In genomic region chr1:3180915-3181314, GRCh38 we compare ENCODE assay signal across 17 cellular contexts.
DNase-seq lines count a peak whose midpoint lies in the region; ATAC-seq, FAIRE-seq and TF ChIP-seq lines count a peak whose summit lies in the region.
"Had no signal": no experiment of that assay in that cellular context is flagged by ENCODE, and none has a peak within 500 bp of the region (broad histone marks: within the 10 kb centered on the region; RNA-seq: fewer than 3 reads in every experiment).

No MANE protein-coding gene starts in this region.

- no peak for TF ChIP-seq POLR2A in GM12878 (IDR thresholded peaks at IDR 0.05; ENCODE audit: low read depth, low read length)
- no peak for TF ChIP-seq POLR2A in H1 (IDR thresholded peaks at IDR 0.05; ENCODE audit: control extremely low read depth in 1 of 2, low read depth in 2 of 2, low read length in 2 of 2)
- no peak for TF ChIP-seq POLR2A in esophagus squamous epithelium (IDR thresholded peaks at IDR 0.05)

- no peaks in the 10 kb centered on the region for H3K79me2 ChIP-seq in GM12878 (ENCODE audit: control insufficient read depth, insufficient read depth, low read length)
- H3K79me2 ChIP-seq in H1 (ENCODE audit: control insufficient read depth in 1 of 2, insufficient read depth in 2 of 2, low read length in 2 of 2), result no peaks in the 10 kb centered on the region
- H3K79me2 ChIP-seq in trophoblast cell (ENCODE audit: control insufficient read depth, insufficient read depth, low read length, poor library complexity), result no peaks in the 10 kb centered on the region

- WGBS in GM12878 (ENCODE audit: insufficient coverage, insufficient replicate concordance, low lambda C conversion rate, missing lambda C conversion rate), result 89% methylated on average over 36 of the region's 36 CpGs
- 94% methylated on average over 36 of the region's 36 CpGs; no CpG with 5 or more reads in 1 of the 2 experiments for WGBS in H1 (ENCODE audit: extremely low coverage in 1 of 2, insufficient coverage in 1 of 2, insufficient read length in 1 of 2, insufficient replicate concordance in 2 of 2, low coverage in 1 of 2, low lambda C conversion rate in 2 of 2, missing lambda C conversion rate in 1 of 2), 2 experiments
- no CpG with 5 or more reads among the region's 36 CpGs for WGBS in trophoblast cell (ENCODE audit: extremely low coverage, insufficient coverage, insufficient read length)
- 87 to 89% methylated on average over 36 of the region's 36 CpGs for WGBS in esophagus squamous epithelium, 2 donors

- H3K56ac ChIP-seq in H1 (replicated peaks; ENCODE audit: insufficient read length, low read depth, low read length), result no peak overlapping the region

- H3K9me3 ChIP-seq in GM12878 (replicated peaks; ENCODE audit: control insufficient read depth, insufficient read depth, low read length), result peaks cover 4% of the 10 kb centered on the region; the same call in 1 of the 3 replicates
- H3K9me3 ChIP-seq in H1 (ENCODE audit: insufficient read depth in 2 of 2, low read depth in 1 of 2, low read length in 1 of 2), result peaks cover 11 to 12% of the 10 kb centered on the region in 2 experiments; a peak in 3 of 4 replicates
- peaks cover 19% of the 10 kb centered on the region for H3K9me3 ChIP-seq in trophoblast cell (ENCODE audit: insufficient read depth, low read depth, low read length)
- no peaks in the 10 kb centered on the region for H3K9me3 ChIP-seq in esophagus squamous epithelium

- POLR2A ChIA-PET in GM12878 (lab: Charles Lee), result no interaction called here
- POLR2A ChIA-PET in H1 (lab: Charles Lee; ENCODE audit: partially characterized antibody), result no interaction called here

- H3K4me2 ChIP-seq in GM12878 (ENCODE audit: control insufficient read depth, insufficient read depth), result no peak overlapping the region
- no peak overlapping the region for H3K4me2 ChIP-seq in H1 (ENCODE audit: insufficient read depth in 1 of 2, low read depth in 2 of 2, low read length in 2 of 2)
- no peak overlapping the region for H3K4me2 ChIP-seq in trophoblast cell (ENCODE audit: low read length)

- RAD21 ChIA-PET in GM12878 (lab: Charles Lee; ENCODE audit: unreplicated experiment), result no interaction called here

- no peak overlapping the region for H4K8ac ChIP-seq in H1 (ENCODE audit: extremely low read depth, insufficient read depth, low read length)
- no peak overlapping the region for H4K8ac ChIP-seq in trophoblast cell (ENCODE audit: low read depth, low read length)

- TF ChIP-seq CTCF in GM12878 (IDR thresholded peaks at IDR 0.05 in 2 of 3, conservative IDR thresholded peaks at IDR 0.05 in 1 of 3; ENCODE audit: control insufficient read depth in 2 of 3, extremely low read depth in 1 of 3, insufficient read depth in 1 of 3, low read depth in 3 of 3, low read length in 3 of 3), result no peak
- TF ChIP-seq CTCF in H1 (IDR thresholded peaks at IDR 0.05; ENCODE audit: control extremely low read depth in 1 of 3, insufficient read depth in 1 of 3, low read depth in 1 of 3, low read length in 3 of 3), result no peak
- no peak for TF ChIP-seq CTCF in esophagus squamous epithelium (IDR thresholded peaks at IDR 0.05)

- in situ Hi-C loops in GM12878 (cut with MboI), result no loop called here

- H3K4me1 ChIP-seq in GM12878 (ENCODE audit: control insufficient read depth, insufficient read depth, low read length) (no peaks in the 10 kb centered on the region), H1 (replicated peaks in 1 of 4; ENCODE audit: control insufficient read depth in 3 of 4, insufficient read depth in 4 of 4, low read length in 3 of 4) (no peaks in the 10 kb centered on the region; a peak in 1 of 7 replicates), trophoblast cell (ENCODE audit: control insufficient read depth in 1 of 2, insufficient read depth in 2 of 2, low read length in 2 of 2) (no peaks in the 10 kb centered on the region), esophagus squamous epithelium (peaks cover 0 to 5% (median 2%) of the 10 kb centered on the region in 3 donors)

- peaks cover 11% of the 10 kb centered on the region; the same call in 1 of the 2 replicates for H3K23me2 ChIP-seq in H1 (ENCODE audit: low read depth, low read length)

- H3K27me3 ChIP-seq in GM12878 (replicated peaks in 1 of 2; ENCODE audit: control insufficient read depth in 2 of 2, insufficient read depth in 2 of 2, low read length in 1 of 2) (no peaks in the 10 kb centered on the region), H1 (replicated peaks in 1 of 4; ENCODE audit: control insufficient read depth in 3 of 4, extremely low read depth in 1 of 4, insufficient read depth in 3 of 4, low read length in 3 of 4) (0 out of 7 replicates have a peak, but pooled peaks cover 0 to 2% (median 0%) of the 10 kb centered on the region in 4 experiments), trophoblast cell (ENCODE audit: insufficient read depth, low read length) (no peaks in the 10 kb centered on the region), esophagus squamous epithelium (peaks cover 0 to 35% (median 0%) of the 10 kb centered on the region in 4 donors)

- H4K91ac ChIP-seq in H1 (replicated peaks; ENCODE audit: insufficient read length, low read length) (no peak overlapping the region), trophoblast cell (ENCODE audit: low read depth, low read length) (no peak overlapping the region)

- H2BK20ac ChIP-seq in H1 (ENCODE audit: low read length), result no peak overlapping the region

- H4K5ac ChIP-seq in H1 (ENCODE audit: insufficient read length, low read depth, low read length), result no peak overlapping the region

- H4K20me1 ChIP-seq in GM12878 (ENCODE audit: control insufficient read depth, insufficient read depth), result no peaks in the 10 kb centered on the region
- peaks cover 0 to 4% of the 10 kb centered on the region in 2 experiments for H4K20me1 ChIP-seq in H1 (replicated peaks in 1 of 2; ENCODE audit: control insufficient read depth in 1 of 2, insufficient read depth in 2 of 2, low read length in 2 of 2)

- no peak overlapping the region for H2BK15ac ChIP-seq in H1 (ENCODE audit: low read length)

- FAIRE-seq in GM12878 (lab: Jason Lieb, UNC) (peak; percentile 75), H1 (lab: Jason Lieb, UNC) (no peak)
- FAIRE-seq: GM19239 had no signal

- no peak overlapping the region for H3K14ac ChIP-seq in H1 (ENCODE audit: insufficient read length)
- H3K14ac ChIP-seq in trophoblast cell (ENCODE audit: low read length), result no peak overlapping the region

- H3K23ac ChIP-seq in H1 (ENCODE audit: insufficient read length), result no peak overlapping the region
- H3K23ac ChIP-seq in trophoblast cell (ENCODE audit: low read length), result no peak overlapping the region

- ATAC-seq in GM12878 (no peak), sciatic nerve (no peak)

- H2BK120ac ChIP-seq in H1 (replicated peaks; ENCODE audit: low read depth, low read length) (no peak overlapping the region), trophoblast cell (ENCODE audit: insufficient read depth, low read length, poor library complexity) (no peak overlapping the region)

- SMC1A ChIA-PET in GM12878 (lab: Charles Lee; ENCODE audit: uncharacterized antibody, unreplicated experiment), result no interaction called here

- H3K79me1 ChIP-seq in H1 (ENCODE audit: low read depth, low read length) (no peaks in the 10 kb centered on the region), trophoblast cell (ENCODE audit: low read length) (no peaks in the 10 kb centered on the region)

- H2AK5ac ChIP-seq in H1 (ENCODE audit: low read depth, low read length) (peak overlapping the region; percentile 77; the same call in 1 of the 2 replicates), trophoblast cell (ENCODE audit: low read length) (no peak overlapping the region)

- TF ChIP-seq RAD21 in GM12878 (IDR thresholded peaks at IDR 0.05; ENCODE audit: insufficient read depth, low read depth, low read length) (no peak), H1 (IDR thresholded peaks at IDR 0.05 in 1 of 2, conservative IDR thresholded peaks at IDR 0.05 in 1 of 2; ENCODE audit: low read depth in 2 of 2, low read length in 2 of 2) (no peak)

- no peak overlapping the region for H2BK12ac ChIP-seq in H1 (ENCODE audit: low read depth, low read length)
- H2BK12ac ChIP-seq in trophoblast cell (ENCODE audit: low read length), result no peak overlapping the region

- CTCF ChIA-PET in GM12878 (lab: Yijun Ruan, JAX) (no interaction called here), H1 (lab: Charles Lee; ENCODE audit: partially characterized antibody) (no interaction called here)

- H3K4ac ChIP-seq in H1 (replicated peaks; ENCODE audit: insufficient read length, low read depth, low read length), result no peak overlapping the region
- H3K4ac ChIP-seq in trophoblast cell (ENCODE audit: low read depth, low read length), result no peak overlapping the region

- no peak for DNase-seq in GM12878 (ENCODE audit: low read depth, low spot score)
- DNase-seq in H1 (ENCODE audit: low read depth in 1 of 2, low spot score in 2 of 2), result no peak
- DNase-seq in trophoblast cell, result no peak
- no peak for DNase-seq in esophagus squamous epithelium (lab: John Stamatoyannopoulos, UW)
- no peak for DNase-seq in central memory CD4-positive, alpha-beta T cell
- DNase-seq in sciatic nerve (ENCODE audit: low spot score), result no peak
- DNase-seq: C1 segment of cervical spinal cord; Calu3; CD4-positive, alpha-beta memory T cell; COR-L47; DMS53; DMS79 treated with DMSO at 0.1 percent for 48 hours; GF-D8; GOT3; H7; HCEC 1CT had no signal

- no peak overlapping the region for H3K18ac ChIP-seq in H1 (ENCODE audit: extremely low read depth, low read length)
- H3K18ac ChIP-seq in trophoblast cell (ENCODE audit: low read length), result no peak overlapping the region

- no peak overlapping the region for H4K12ac ChIP-seq in trophoblast cell (ENCODE audit: low read depth, low read length)

- H3K36me3 ChIP-seq in GM12878 (ENCODE audit: control insufficient read depth in 2 of 2, insufficient read depth in 2 of 2, low read length in 1 of 2) (no peaks in the 10 kb centered on the region), H1 (ENCODE audit: control insufficient read depth in 2 of 4, insufficient read depth in 4 of 4, low read length in 3 of 4) (no peaks in the 10 kb centered on the region; a peak in 1 of 8 replicates), trophoblast cell (ENCODE audit: control insufficient read depth in 1 of 2, insufficient read depth in 2 of 2, low read length in 2 of 2) (no peaks in the 10 kb centered on the region), esophagus squamous epithelium (no peaks in the 10 kb centered on the region)

- no peak overlapping the region for H3K4me3 ChIP-seq in GM12878
- no peak overlapping the region for H3K4me3 ChIP-seq in H1 (ENCODE audit: extremely low read depth in 1 of 4, insufficient read depth in 2 of 4, low read depth in 3 of 4, low read length in 4 of 4)
- H3K4me3 ChIP-seq in trophoblast cell (ENCODE audit: low read depth, low read length), result peak overlapping the region; percentile 0
- H3K4me3 ChIP-seq in esophagus squamous epithelium, result no peak overlapping the region

- no peak overlapping the region for H2AFZ ChIP-seq in GM12878 (ENCODE audit: control insufficient read depth, low read depth, low read length)
- no peak overlapping the region for H2AFZ ChIP-seq in H1 (ENCODE audit: low read length)
- H2AFZ ChIP-seq in trophoblast cell (ENCODE audit: insufficient read depth, low read length, poor library complexity), result no peak overlapping the region

- BruUV-seq in GM12878 (replicated peaks; lab: Mats Ljungman, UMichigan), result no TSS peak

- TF ChIP-seq EP300 in GM12878 (IDR thresholded peaks at IDR 0.05; ENCODE audit: borderline replicate concordance in 1 of 2, control insufficient read depth in 1 of 2, low read depth in 2 of 2, low read length in 2 of 2) (no peak), H1 (IDR thresholded peaks at IDR 0.05; ENCODE audit: borderline replicate concordance in 1 of 2, low read depth in 2 of 2, low read length in 2 of 2) (no peak)

- H3K27ac ChIP-seq in GM12878 (ENCODE audit: control insufficient read depth, insufficient read depth) (no peak overlapping the region), H1 (ENCODE audit: low read depth, low read length) (no peak overlapping the region), trophoblast cell (ENCODE audit: low read depth, low read length) (no peak overlapping the region), esophagus squamous epithelium (no peak overlapping the region)

- intact Hi-C loops in GM12878 (cut with micrococcal nuclease; ENCODE audit: unreplicated experiment), result no loop called here
- intact Hi-C loops in esophagus squamous epithelium (cut with DNase I), result no loop called here
- intact Hi-C loops in sciatic nerve (cut with DNase I), result no loop called here

- H3K9ac ChIP-seq in GM12878 (ENCODE audit: control insufficient read depth, insufficient read depth, low read length), result no peak overlapping the region
- H3K9ac ChIP-seq in H1 (replicated peaks in 1 of 4; ENCODE audit: extremely low read depth in 1 of 4, low read depth in 3 of 4, low read length in 3 of 4), result no peak overlapping the region
- H3K9ac ChIP-seq in trophoblast cell (ENCODE audit: low read length), result no peak overlapping the region

- H2BK5ac ChIP-seq in H1 (ENCODE audit: low read depth, low read length) (peak overlapping the region; percentile 40; the same call in 1 of the 2 replicates), trophoblast cell (ENCODE audit: low read depth, low read length, poor library complexity) (no peak overlapping the region)
